Comparison of ENCODE assay signal across 16 cellular contexts in genomic region chr2:239025081-239025801, GRCh38.
A peak's percentile ranks its signal among the peaks of the same experiment; 100 is the strongest.
DNase-seq lines count a peak whose midpoint lies in the region; ATAC-seq and TF ChIP-seq lines count a peak whose summit lies in the region.
"Had no signal": no experiment of that assay in that cellular context is flagged by ENCODE, and none has a peak within 500 bp of the region (broad histone marks: within the 10 kb centered on the region; RNA-seq: fewer than 3 reads in every experiment).

No MANE protein-coding gene starts in this region.

- DNase-seq in HT1080 (ENCODE audit: low read depth) = peak; percentile 52
- DNase-seq in cardiac fibroblast (ENCODE audit: low read depth in 2 of 2) = peak; percentile 57 to 67
- DNase-seq in left lung = peak; percentile 31 to 61
- DNase-seq in NK-92 (lab: John Stamatoyannopoulos, UW; ENCODE audit: unreplicated experiment) = no peak
- DNase-seq in GOT3 (lab: John Stamatoyannopoulos, UW) = no peak
- no peak for DNase-seq in NCI-H748 (lab: John Stamatoyannopoulos, UW; ENCODE audit: unreplicated experiment)
- DNase-seq: activated T-cell treated with anti-CD3 and anti-CD28 coated beads for 4 hours; C1 segment of cervical spinal cord; central memory CD4-positive, alpha-beta T cell; glutamatergic neuron; Kasumi-1; NCI-H345; SHP77 treated with DMSO at 0.1 percent for 48 hours; thyroid gland had no signal

- H3K4me1 ChIP-seq in ACC112 (ENCODE audit: control insufficient read depth, insufficient read depth, low read length, unreplicated experiment) (peaks cover 11% of the 10 kb centered on the region), left lung (peaks cover 0 to 5% of the 10 kb centered on the region in 2 donors)
- H3K4me1 ChIP-seq: thyroid gland had no signal

- peak; percentile 32 for ATAC-seq in left lung
- no peak for ATAC-seq in HG02981 (IDR thresholded peaks at IDR 0.05; ENCODE audit: unreplicated experiment)

- H3K27me3 ChIP-seq in ACC112 (ENCODE audit: insufficient read depth, low read length) (peaks cover 11% of the 10 kb centered on the region; the same call in 1 of the 2 replicates), left lung (peaks cover 0 to 55% of the 10 kb centered on the region in 2 donors)
- H3K27me3 ChIP-seq: thyroid gland had no signal

- H3K27ac ChIP-seq in ACC112 (ENCODE audit: low read depth, low read length) (no peak overlapping the region), left lung (no peak overlapping the region)
- H3K27ac ChIP-seq: thyroid gland had no signal

- no peaks in the 10 kb centered on the region for H3K9me3 ChIP-seq in left lung
- H3K9me3 ChIP-seq: thyroid gland had no signal

- H2AFZ ChIP-seq in ACC112 (ENCODE audit: low read length, unreplicated experiment) = peak overlapping the region; percentile 83

- intact Hi-C loops in left lung (cut with DNase I) = no loop called here

- H3K4me3 ChIP-seq in ACC112 (ENCODE audit: low read depth, low read length) (no peak overlapping the region), cardiac fibroblast (replicated peaks in 1 of 2; ENCODE audit: low read depth in 2 of 2, low read length in 2 of 2) (no peak overlapping the region), left lung (no peak overlapping the region)
- H3K4me3 ChIP-seq: thyroid gland had no signal

- TF ChIP-seq CTCF in cardiac fibroblast (IDR thresholded peaks at IDR 0.05; ENCODE audit: low read depth, low read length) (no peak), left lung (IDR thresholded peaks at IDR 0.05) (no peak)

- no peaks in the 10 kb centered on the region for H3K79me2 ChIP-seq in ACC112 (ENCODE audit: control insufficient read depth, insufficient read depth, low read length, unreplicated experiment)

- H3K36me3 ChIP-seq in ACC112 (ENCODE audit: insufficient read depth, low read length) = no peaks in the 10 kb centered on the region
- no peaks in the 10 kb centered on the region for H3K36me3 ChIP-seq in left lung
- H3K36me3 ChIP-seq: thyroid gland had no signal

Comparison
In these comparisons a context has a peak if more than half of its experiments do, and no peak if none do; other contexts are left out.
1. DNase-seq: peak in HT1080 (single experiment), cardiac fibroblast (2 of 2) and left lung (2 of 2); none in NK-92 (single experiment), GOT3 (single experiment) and NCI-H748 (single experiment).